Comparison of ENCODE assay signal across 8 cellular contexts in the genomic region with DNA sequence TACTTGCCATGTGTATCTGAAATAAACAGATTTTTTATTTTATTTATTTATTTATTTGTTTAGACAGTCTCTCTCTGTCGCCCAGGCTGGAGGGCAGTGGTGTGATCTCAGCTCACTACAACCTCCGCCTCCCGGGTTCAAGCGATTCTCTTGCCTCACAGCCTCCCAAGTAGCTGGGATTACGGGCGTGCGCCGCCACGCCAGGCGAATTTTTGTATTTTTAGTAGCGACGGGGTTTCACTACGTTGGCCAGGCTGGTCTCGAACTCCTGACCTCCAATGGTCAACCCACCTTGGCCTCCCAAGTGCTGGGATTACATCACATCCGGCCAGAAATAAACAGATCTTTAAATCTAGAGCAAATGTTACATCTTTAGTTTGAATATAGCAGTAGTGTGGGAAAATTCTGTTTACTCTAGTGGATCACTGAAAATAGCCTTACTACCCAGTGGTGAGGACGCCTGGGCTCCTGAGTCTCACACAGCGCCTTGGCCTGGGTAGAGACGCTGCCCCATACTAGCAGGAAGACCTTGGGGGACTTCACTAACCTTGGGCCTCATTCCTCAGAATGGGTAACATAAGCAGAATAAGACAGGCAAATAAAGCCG. TPM values are rescaled to one million over a fixed set of nuclear protein-coding genes. Genes with fewer than 3 reads are reported as not detected.
DNase-seq lines count a peak whose midpoint lies in the region; ATAC-seq lines count a peak whose summit lies in the region.

No MANE protein-coding gene starts in this region.

- ATAC-seq in HG03378 (IDR thresholded peaks at IDR 0.05; ENCODE audit: unreplicated experiment): no peak

- peaks cover 4% of the 10 kb centered on the region; the same call in 1 of the 2 replicates for H3K4me1 ChIP-seq in SJSA1 (replicated peaks)

- H3K4me3 ChIP-seq in SJSA1: peak overlapping the region; percentile 72

- H3K27ac ChIP-seq in SJSA1: peak overlapping the region; percentile 97

- H3K36me3 ChIP-seq in SJSA1: peaks cover 61% of the 10 kb centered on the region

- intact Hi-C loops in dendritic cell treated with granulocyte-macrophage colony-stimulating factor and Interleukin-4, amounts not matched to agents 40 ng/mL and 50 ng/mL, for 4 days (cut with micrococcal nuclease): loop anchor here (5.0 kb wide), 1 partner anchor 49 kb away; a partner anchor contains a TSS

- H3K9me3 Mint-ChIP-seq in activated CD4-positive, alpha-beta T cell treated with anti-CD3 and anti-CD28 coated beads, Interleukin-2, amount 10 ng/mL, durations not matched to agents 7 days and 5 days: no peaks in the 10 kb centered on the region
- peaks cover 8% of the 10 kb centered on the region for H3K9me3 Mint-ChIP-seq in dendritic cell treated with granulocyte-macrophage colony-stimulating factor and Interleukin-4, amounts not matched to agents 40 ng/mL and 50 ng/mL, for 4 days

- peak overlapping the region; percentile 98 for H3K27ac Mint-ChIP-seq in activated CD4-positive, alpha-beta T cell treated with anti-CD3 and anti-CD28 coated beads, Interleukin-2, amount 10 ng/mL, durations not matched to agents 7 days and 5 days
- H3K27ac Mint-ChIP-seq in dendritic cell treated with granulocyte-macrophage colony-stimulating factor and Interleukin-4, amounts not matched to agents 40 ng/mL and 50 ng/mL, for 4 days: peak overlapping the region; percentile 99

- no peaks in the 10 kb centered on the region for H3K9me3 ChIP-seq in SJSA1 (replicated peaks)

- peaks cover 40% of the 10 kb centered on the region for H3K4me1 Mint-ChIP-seq in activated CD4-positive, alpha-beta T cell treated with anti-CD3 and anti-CD28 coated beads, Interleukin-2, amount 10 ng/mL, durations not matched to agents 7 days and 5 days
- peaks cover 23% of the 10 kb centered on the region for H3K4me1 Mint-ChIP-seq in dendritic cell treated with granulocyte-macrophage colony-stimulating factor and Interleukin-4, amounts not matched to agents 40 ng/mL and 50 ng/mL, for 4 days (ENCODE audit: low read depth)

- POLR2A ChIA-PET in activated CD4-positive, alpha-beta T cell treated with anti-CD3 and anti-CD28 coated beads, Interleukin-2, amount 10 ng/mL, durations not matched to agents 7 days and 5 days (lab: Charles Lee): no interaction called here

- peak overlapping the region; percentile 90 for H3K4me3 Mint-ChIP-seq in activated CD4-positive, alpha-beta T cell treated with anti-CD3 and anti-CD28 coated beads, Interleukin-2, amount 10 ng/mL, durations not matched to agents 7 days and 5 days
- peak overlapping the region; percentile 90 for H3K4me3 Mint-ChIP-seq in dendritic cell treated with granulocyte-macrophage colony-stimulating factor and Interleukin-4, amounts not matched to agents 40 ng/mL and 50 ng/mL, for 4 days

- CTCF ChIA-PET in activated CD4-positive, alpha-beta T cell treated with anti-CD3 and anti-CD28 coated beads, Interleukin-2, amount 10 ng/mL, durations not matched to agents 7 days and 5 days (lab: Charles Lee): interaction anchor here (0.6 to 1.5 kb wide), 6 partner anchors 8 to 311 kb away, joined by 4 to 5 read pairs (median 4); no protein-coding TSS in a partner anchor

- peaks cover 42% of the 10 kb centered on the region for H3K36me3 Mint-ChIP-seq in activated CD4-positive, alpha-beta T cell treated with anti-CD3 and anti-CD28 coated beads, Interleukin-2, amount 10 ng/mL, durations not matched to agents 7 days and 5 days (ENCODE audit: low read depth)
- peaks cover 60% of the 10 kb centered on the region for H3K36me3 Mint-ChIP-seq in dendritic cell treated with granulocyte-macrophage colony-stimulating factor and Interleukin-4, amounts not matched to agents 40 ng/mL and 50 ng/mL, for 4 days (ENCODE audit: low read depth)

- no peaks in the 10 kb centered on the region for H3K27me3 ChIP-seq in SJSA1 (replicated peaks)

- no peak for DNase-seq in activated CD4-positive, alpha-beta T cell treated with anti-CD3 and anti-CD28 coated beads, Interleukin-2, amount 10 ng/mL, durations not matched to agents 7 days and 5 days
- no peak for DNase-seq in activated CD4-positive, alpha-beta T cell treated with anti-CD3 and anti-CD28 coated beads, Interleukin-2, amount 50 U/mL, for 4 hours
- DNase-seq in SJSA1 (ENCODE audit: low read depth in 1 of 2, low spot score in 2 of 2): no peak
- peak; percentile 20 for DNase-seq in myocyte (ENCODE audit: low read depth)
- no peak for DNase-seq in activated CD4-positive, CD25-positive, alpha-beta regulatory T cell (lab: John Stamatoyannopoulos, UW)
- no peak for DNase-seq in GM19238 (ENCODE audit: insufficient read length, low spot score)

- no peaks in the 10 kb centered on the region for H3K27me3 Mint-ChIP-seq in activated CD4-positive, alpha-beta T cell treated with anti-CD3 and anti-CD28 coated beads, Interleukin-2, amount 10 ng/mL, durations not matched to agents 7 days and 5 days
- no peaks in the 10 kb centered on the region for H3K27me3 Mint-ChIP-seq in dendritic cell treated with granulocyte-macrophage colony-stimulating factor and Interleukin-4, amounts not matched to agents 40 ng/mL and 50 ng/mL, for 4 days

RNA-seq across cellular contexts. Expression of a gene that starts 0.7 kb away (rescaled TPM):
- total RNA-seq in activated CD4-positive, alpha-beta T cell treated with anti-CD3 and anti-CD28 coated beads, Interleukin-2, amount 10 ng/mL, durations not matched to agents 7 days and 5 days: 100 to 1,000 TPM; 123 to 124 TPM
- 59.9 and 92.7 TPM in 2 replicates for total RNA-seq in SJSA1 (2014; rRNA removed; shearing (Covaris generic))
- 92.6 and 101 TPM in 2 replicates for total RNA-seq in myocyte
- polyA plus RNA-seq in myocyte (2012): 40.7 TPM

RNA-seq across cellular contexts. Expression of a gene that starts 1.6 kb away (rescaled TPM):
- total RNA-seq in activated CD4-positive, alpha-beta T cell treated with anti-CD3 and anti-CD28 coated beads, Interleukin-2, amount 10 ng/mL, durations not matched to agents 7 days and 5 days: 100 to 1,000 TPM; 310 to 322 TPM
- total RNA-seq in SJSA1 (2014; rRNA removed; shearing (Covaris generic)): 65.1 and 115 TPM in 2 replicates
- 116 and 181 TPM in 2 replicates for total RNA-seq in myocyte
- polyA plus RNA-seq in myocyte (2012): 102 TPM

RNA-seq across cellular contexts. Expression of a gene that starts 47.3 kb away (rescaled TPM):
- 10 to 100 TPM; 39.6 to 41.5 TPM for total RNA-seq in activated CD4-positive, alpha-beta T cell treated with anti-CD3 and anti-CD28 coated beads, Interleukin-2, amount 10 ng/mL, durations not matched to agents 7 days and 5 days
- 46.9 and 63.8 TPM in 2 replicates for total RNA-seq in SJSA1 (2014; rRNA removed; shearing (Covaris generic))
- total RNA-seq in myocyte: 10.1 and 12.4 TPM in 2 replicates
- 6.7 TPM for polyA plus RNA-seq in myocyte (2012)

RNA-seq across cellular contexts. Expression of a gene that starts 49.7 kb away (rescaled TPM):
- under 1 TPM; 0.40 to 0.58 TPM for total RNA-seq in activated CD4-positive, alpha-beta T cell treated with anti-CD3 and anti-CD28 coated beads, Interleukin-2, amount 10 ng/mL, durations not matched to agents 7 days and 5 days
- 1.6 TPM in 1 of 2 replicates, not detected in the other for total RNA-seq in SJSA1 (2014; rRNA removed; shearing (Covaris generic))
- total RNA-seq in myocyte: 3.3 and 3.5 TPM in 2 replicates
- polyA plus RNA-seq in myocyte (2012): 1.6 TPM
